15 cellular contexts compared by ENCODE assay signal in the genomic region with DNA sequence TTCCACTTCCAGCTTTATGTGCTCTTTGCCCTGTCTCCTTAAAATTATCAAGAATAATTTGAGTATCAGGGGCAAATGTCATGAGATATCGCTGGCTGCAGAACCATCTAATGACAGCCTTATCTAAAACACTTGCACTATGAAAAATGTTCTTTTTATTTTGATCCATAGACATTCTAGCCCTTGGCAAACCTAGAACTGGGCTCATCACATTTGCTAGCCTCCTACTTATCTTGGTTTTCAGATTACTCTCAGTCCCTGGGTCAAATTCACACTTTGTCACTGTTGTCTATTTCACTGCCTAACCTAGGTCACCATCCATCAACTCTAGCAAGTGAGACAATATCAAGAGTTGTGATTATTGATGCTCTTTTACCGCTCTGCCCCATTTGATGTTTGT. TPM values are rescaled to one million over a fixed set of nuclear protein-coding genes. Genes with fewer than 3 reads are reported as not detected.
DNase-seq lines count a peak whose midpoint lies in the region; ATAC-seq and TF ChIP-seq lines count a peak whose summit lies in the region.
"Had no signal": no experiment of that assay in that cellular context is flagged by ENCODE, and none has a peak within 500 bp of the region (broad histone marks: within the 10 kb centered on the region; RNA-seq: fewer than 3 reads in every experiment).

No MANE protein-coding gene starts in this region.

- H4K20me1 ChIP-seq in BLaER1 = peaks cover 18% of the 10 kb centered on the region; the same call in 1 of the 2 replicates
- no peaks in the 10 kb centered on the region for H4K20me1 ChIP-seq in osteoblast (ENCODE audit: insufficient read depth, low read length)

- no peak for ATAC-seq in CD4-positive, alpha-beta T cell (ENCODE audit: poor library complexity)

- no peaks in the 10 kb centered on the region for H3K27me3 ChIP-seq in BLaER1
- H3K27me3 ChIP-seq in cardiac muscle cell = no peaks in the 10 kb centered on the region
- no peaks in the 10 kb centered on the region for H3K27me3 ChIP-seq in osteoblast (ENCODE audit: insufficient read depth, low read length)
- H3K27me3 ChIP-seq in A673 (replicated peaks; ENCODE audit: insufficient read depth, low read depth, low read length, poor library complexity) = no peaks in the 10 kb centered on the region
- no peaks in the 10 kb centered on the region for H3K27me3 ChIP-seq in CD4-positive, alpha-beta T cell (ENCODE audit: control insufficient read depth, insufficient read depth, low read length)
- H3K27me3 ChIP-seq: SJCRH30 had no signal

- no peak for DNase-seq in cardiac muscle cell (ENCODE audit: low read depth in 1 of 2, low spot score in 1 of 2)
- DNase-seq in osteoblast (ENCODE audit: insufficient read length, low spot score, missing footprints) = no peak
- no peak for DNase-seq in AG08395 (ENCODE audit: low spot score)
- DNase-seq in GM03348 (ENCODE audit: low spot score) = no peak
- no peak for DNase-seq in A673 (ENCODE audit: low spot score)
- DNase-seq in CD4-positive, alpha-beta T cell = no peak
- DNase-seq: ACHN, DMS 273 treated with DMSO at 0.1 percent for 48 hours, NCI-H187 treated with DMSO at 0.1 percent for 48 hours, NCI-H2171, NCI-H510A, SJCRH30 had no signal

- H3K27ac Mint-ChIP-seq in CD4-positive, alpha-beta T cell = no peak overlapping the region
- H3K27ac Mint-ChIP-seq: B cell had no signal

- H3K27me3 Mint-ChIP-seq in CD4-positive, alpha-beta T cell = no peaks in the 10 kb centered on the region

- H2AFZ ChIP-seq in osteoblast (ENCODE audit: low read length) = no peak overlapping the region

- POLR2A ChIA-PET in A673 (lab: Charles Lee; ENCODE audit: low non-redundant PET) = no interaction called here
- POLR2A ChIA-PET in CD4-positive, alpha-beta T cell (lab: Charles Lee) = no interaction called here

- no peak for TF ChIP-seq CTCF in cardiac muscle cell (IDR thresholded peaks at IDR 0.05; ENCODE audit: low read depth, low read length)
- TF ChIP-seq CTCF in osteoblast (IDR thresholded peaks at IDR 0.05; ENCODE audit: extremely low read depth, low read depth, low read length) = no peak
- TF ChIP-seq CTCF in A673 (conservative IDR thresholded peaks at IDR 0.05; ENCODE audit: low read depth, low read length) = no peak
- no peak for TF ChIP-seq CTCF in CD4-positive, alpha-beta T cell (IDR thresholded peaks at IDR 0.05)

- H3K27ac ChIP-seq in BLaER1 (no peak overlapping the region), angular gyrus (ENCODE audit: low read depth, low read length) (peak overlapping the region; percentile 22), cardiac muscle cell (peak overlapping the region; percentile 81), osteoblast (ENCODE audit: low read depth, low read length) (peak overlapping the region; percentile 74), A673 (ENCODE audit: low read depth, low read length, poor library complexity, severe bottlenecking) (no peak overlapping the region)
- no peak overlapping the region for H3K27ac ChIP-seq in CD4-positive, alpha-beta T cell (ENCODE audit: low read depth, low read length)
- H3K27ac ChIP-seq: SJCRH30 had no signal

- H3K79me2 ChIP-seq in osteoblast (ENCODE audit: insufficient read depth, low read length) = peaks cover 70% of the 10 kb centered on the region

- no peak overlapping the region for H3K9ac ChIP-seq in BLaER1

- H3K9me3 Mint-ChIP-seq in CD4-positive, alpha-beta T cell = peaks cover 4% of the 10 kb centered on the region

- intact Hi-C loops in A673 (cut with micrococcal nuclease; ENCODE audit: unreplicated experiment) = no loop called here
- intact Hi-C loops in CD4-positive, alpha-beta T cell (cut with DNase I, micrococcal nuclease) = no loop called here

- CTCF ChIA-PET in A673 (lab: Charles Lee) = no interaction called here
- CTCF ChIA-PET in CD4-positive, alpha-beta T cell (lab: Charles Lee) = no interaction called here

- no TSS peak for BruUV-seq in A673 (replicated peaks; lab: Mats Ljungman, UMichigan)

- H3K4me3 ChIP-seq in BLaER1 (no peak overlapping the region), cardiac muscle cell (no peak overlapping the region), osteoblast (ENCODE audit: insufficient read depth, low read length) (no peak overlapping the region), A673 (ENCODE audit: low read depth, low read length, poor library complexity, severe bottlenecking) (no peak overlapping the region)
- H3K4me3 ChIP-seq: SJCRH30 had no signal

- H3K4me2 ChIP-seq in BLaER1 = peak overlapping the region; percentile 15; the same call in 1 of the 2 replicates
- H3K4me2 ChIP-seq in osteoblast (ENCODE audit: insufficient read depth, low read length) = no peak overlapping the region

- H3K4me1 ChIP-seq in BLaER1 (peaks cover 35% of the 10 kb centered on the region), cardiac muscle cell (ENCODE audit: low read depth) (peaks cover 52% of the 10 kb centered on the region), osteoblast (ENCODE audit: insufficient read depth, low read length) (peaks cover 82% of the 10 kb centered on the region), A673 (ENCODE audit: insufficient read depth, low read length, poor library complexity, severe bottlenecking) (peaks cover 2% of the 10 kb centered on the region)

- H3K9me3 ChIP-seq in BLaER1 = peaks cover 38% of the 10 kb centered on the region
- no peaks in the 10 kb centered on the region for H3K9me3 ChIP-seq in cardiac muscle cell (ENCODE audit: low read depth)
- H3K9me3 ChIP-seq in osteoblast (ENCODE audit: low read depth, low read length) = peaks cover 2% of the 10 kb centered on the region
- H3K9me3 ChIP-seq in A673 (ENCODE audit: low read depth, low read length, poor library complexity, severe bottlenecking) = peaks cover 9% of the 10 kb centered on the region
- peaks cover 10% of the 10 kb centered on the region for H3K9me3 ChIP-seq in CD4-positive, alpha-beta T cell (ENCODE audit: control insufficient read depth, low read length)

- H3K4me1 Mint-ChIP-seq in CD4-positive, alpha-beta T cell (ENCODE audit: low read depth) = no peaks in the 10 kb centered on the region
- H3K4me1 Mint-ChIP-seq: B cell had no signal

- H3K36me3 ChIP-seq in BLaER1 = peaks cover 54% of the 10 kb centered on the region
- H3K36me3 ChIP-seq in cardiac muscle cell = no peaks in the 10 kb centered on the region
- H3K36me3 ChIP-seq in osteoblast (ENCODE audit: insufficient read depth, low read length) = no peaks in the 10 kb centered on the region
- H3K36me3 ChIP-seq in A673 (ENCODE audit: insufficient read depth, low read length, poor library complexity, severe bottlenecking) = no peaks in the 10 kb centered on the region

- no peak overlapping the region for H3K4me3 Mint-ChIP-seq in CD4-positive, alpha-beta T cell
- H3K4me3 Mint-ChIP-seq: B cell had no signal

- peaks cover 6% of the 10 kb centered on the region for H3K36me3 Mint-ChIP-seq in CD4-positive, alpha-beta T cell (ENCODE audit: low read depth)

RNA-seq across cellular contexts. Expression of a gene that starts 59.9 kb away (rescaled TPM):
- 34.7 and 36.9 TPM in 2 replicates for total RNA-seq in cardiac muscle cell
- 61.7 and 82.1 TPM in 2 replicates for polyA plus RNA-seq in cardiac muscle cell
- total RNA-seq in osteoblast = 26.1 and 26.8 TPM in 2 replicates
- total RNA-seq in A673 (2021) = 121 and 136 TPM in 2 replicates
- 10 to 100 TPM; 17.1 to 20.1 TPM for total RNA-seq in CD4-positive, alpha-beta T cell

Comparison
In these comparisons a context has a peak if more than half of its experiments do, and no peak if none do; other contexts are left out.
1. H3K27ac ChIP-seq: peak in angular gyrus (single experiment), cardiac muscle cell (single experiment) and osteoblast (single experiment); none in BLaER1 (single experiment), A673 (single experiment) and CD4-positive, alpha-beta T cell (single experiment).